ENCODE assay signal across 10 cellular contexts in the genomic region with DNA sequence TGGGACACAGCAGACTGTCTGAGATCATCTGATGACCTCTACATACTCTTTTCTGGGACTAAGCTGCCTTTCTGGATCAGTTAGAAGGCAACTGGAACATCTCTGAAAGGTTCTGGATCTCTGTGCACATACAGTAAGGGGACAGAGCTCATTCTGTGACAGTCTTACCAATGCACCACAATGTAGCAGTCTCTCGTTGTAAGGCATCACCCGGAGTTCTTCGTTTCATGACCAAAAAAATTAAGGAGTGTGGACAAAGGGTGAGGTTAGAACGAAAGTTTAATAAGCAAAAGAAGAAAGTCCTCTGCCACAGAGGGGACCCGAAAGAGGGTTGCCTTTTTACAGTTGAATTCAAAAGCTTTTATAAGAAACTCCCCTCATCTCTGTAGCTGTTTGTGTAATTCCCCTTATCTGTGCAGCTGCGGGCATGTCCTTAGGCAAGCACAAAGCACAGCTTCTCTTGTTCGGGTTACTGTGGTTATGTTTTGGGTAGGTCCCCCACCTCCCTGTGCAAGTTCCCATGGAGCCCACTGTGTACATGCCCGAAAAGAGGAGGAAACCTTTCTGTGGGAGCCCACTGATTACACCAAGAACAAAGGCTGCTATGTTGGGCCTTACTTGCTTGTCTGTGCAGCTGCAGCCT. TPM values are rescaled to one million over a fixed set of nuclear protein-coding genes. Genes with fewer than 3 reads are reported as not detected.
A peak's percentile ranks its signal among the peaks of the same experiment; 100 is the strongest.
DNase-seq lines count a peak whose midpoint lies in the region; ATAC-seq, FAIRE-seq and TF ChIP-seq lines count a peak whose summit lies in the region.
"Had no signal": no experiment of that assay in that cellular context is flagged by ENCODE, and none has a peak within 500 bp of the region (broad histone marks: within the 10 kb centered on the region; RNA-seq: fewer than 3 reads in every experiment).

No MANE protein-coding gene starts in this region.

- no peak for DNase-seq in GM12891 (ENCODE audit: insufficient read length, low spot score)
- peak; percentile 48 to 51 for DNase-seq in hippocampal formation (lab: John Stamatoyannopoulos, UW)
- DNase-seq in NCI-H1436 (lab: John Stamatoyannopoulos, UW), result no peak
- DNase-seq in DMS53 (lab: John Stamatoyannopoulos, UW), result no peak
- DNase-seq in NOMO-1 (lab: John Stamatoyannopoulos, UW; ENCODE audit: unreplicated experiment in 2 of 2), result no peak
- DNase-seq: mammary epithelial cell had no signal

- peak; percentile 71 for ATAC-seq in GM21447 (IDR thresholded peaks at IDR 0.05; ENCODE audit: unreplicated experiment)
- ATAC-seq in HG03342 (IDR thresholded peaks at IDR 0.05; ENCODE audit: unreplicated experiment), result peak; percentile 76
- ATAC-seq in GM18873 (IDR thresholded peaks at IDR 0.05; ENCODE audit: low FRiP score, unreplicated experiment), result no peak
- ATAC-seq: SK-N-SH treated with all-trans-retinoic acid at 6 μM for 48 hours had no signal

- peak; percentile 86 for FAIRE-seq in GM12891 (lab: Jason Lieb, UNC)

- no peak; the same call in 1 of the 2 replicates for TF ChIP-seq POLR2A in GM12891 (IDR thresholded peaks at IDR 0.05; ENCODE audit: low read depth, low read length)

TF ChIP-seq in GM12891, 5 proteins besides CTCF, POLR2A, EP300 and RAD21:
- TF ChIP-seq SPI1 (IDR thresholded peaks at IDR 0.05; ENCODE audit: low read depth, low read length) (no peak), POU2F2 (IDR thresholded peaks at IDR 0.05; ENCODE audit: low read depth, low read length) (no peak), PAX5 (IDR thresholded peaks at IDR 0.05; ENCODE audit: insufficient read depth, low read length, severe bottlenecking) (no peak), POLR2AphosphoS5 (IDR thresholded peaks at IDR 0.05; ENCODE audit: low read depth, low read length) (no peak; the same call in 1 of the 2 replicates), TAF1 (IDR thresholded peaks at IDR 0.05; ENCODE audit: low read depth, low read length) (no peak)

RNA-seq across cellular contexts. Expression of a gene that starts 53.2 kb away (rescaled TPM):
- polyA plus RNA-seq in GM12891 (2012; ENCODE audit: low read depth, missing spikeins), result 14.1 TPM
- polyA plus RNA-seq: mammary epithelial cell had no signal

Comparison
In these comparisons a context has a peak if more than half of its experiments do, and no peak if none do; other contexts are left out.
1. DNase-seq: peak in hippocampal formation (2 of 2); none in GM12891 (single experiment), NCI-H1436 (single experiment), DMS53 (single experiment) and NOMO-1 (0 of 2).